Comparison of ENCODE assay signal across 8 cellular contexts in genomic region chr9:136978073-136978864, GRCh38. TPM values are rescaled to one million over a fixed set of nuclear protein-coding genes. Genes with fewer than 3 reads are reported as not detected.
DNase-seq lines count a peak whose midpoint lies in the region; ATAC-seq, FAIRE-seq and TF ChIP-seq lines count a peak whose summit lies in the region.

No MANE protein-coding gene starts in this region.

- CTCF ChIA-PET in OCI-LY7 (lab: Charles Lee; ENCODE audit: unreplicated experiment) = interaction anchor here (0.5 to 1.0 kb wide), 5 partner anchors 13 to 191 kb away, joined by 3 to 5 read pairs (median 3); no protein-coding TSS in a partner anchor

- H3K36me3 ChIP-seq in OCI-LY7 (ENCODE audit: insufficient read depth, low read length) = no peaks in the 10 kb centered on the region
- H3K36me3 ChIP-seq in neural cell (ENCODE audit: insufficient read depth, low read length) = no peaks in the 10 kb centered on the region
- no peaks in the 10 kb centered on the region for H3K36me3 ChIP-seq in subcutaneous abdominal adipose tissue (ENCODE audit: control insufficient read depth in 5 of 5, insufficient read depth in 5 of 5, low read length in 5 of 5)

- BruUV-seq in OCI-LY7 (replicated peaks; lab: Mats Ljungman, UMichigan) = no TSS peak

- no peak for TF ChIP-seq POLR2A in GM12892 (IDR thresholded peaks at IDR 0.05; ENCODE audit: low read depth, low read length)

- H3K4me3 Mint-ChIP-seq in CD14-positive monocyte = peak overlapping the region in 1 of 2 donors; percentile 70

- TF ChIP-seq EP300 in neural cell (conservative IDR thresholded peaks at IDR 0.05; ENCODE audit: poor library complexity, severe bottlenecking) = no peak

- H3K4me3 ChIP-seq in OCI-LY7 (ENCODE audit: low read depth, low read length, poor library complexity, severe bottlenecking) (no peak overlapping the region), foreskin fibroblast (ENCODE audit: low read depth in 1 of 2, low read length in 2 of 2) (peak overlapping the region; percentile 46 to 67), neural cell (ENCODE audit: low read length) (peak overlapping the region; percentile 64), subcutaneous abdominal adipose tissue (ENCODE audit: low read depth in 1 of 5, low read length in 5 of 5) (peak overlapping the region in 4 of 5 donors; percentile 30 to 67 (median 44))

- peaks cover 0 to 2% (median 0%) of the 10 kb centered on the region in 7 donors for H3K9me3 Mint-ChIP-seq in CD14-positive monocyte

- DNase-seq in GM12892 (ENCODE audit: insufficient read length) (peak; percentile 82), OCI-LY7 (ENCODE audit: low spot score) (peak; percentile 59), activated gamma-delta T cell (lab: John Stamatoyannopoulos, UW) (peak; percentile 75), foreskin fibroblast (peak; percentile 26 to 61), CD14-positive monocyte (ENCODE audit: low spot score) (no peak)

- peaks cover 19% of the 10 kb centered on the region for H3K4me1 Mint-ChIP-seq in CD14-positive monocyte

- TF ChIP-seq RAD21 in neural cell (conservative IDR thresholded peaks at IDR 0.05) = no peak

- peaks cover 20 to 59% (median 28%) of the 10 kb centered on the region in 3 donors for H3K27me3 Mint-ChIP-seq in CD14-positive monocyte (ENCODE audit: low read depth in 3 of 3)

- POLR2A ChIA-PET in OCI-LY7 (lab: Charles Lee) = interaction anchor here (1.0 kb wide), 1 partner anchor 14 kb away, joined by 7 read pairs; the partner anchor contains the start of gene PAXX

- no peaks in the 10 kb centered on the region for H3K36me3 Mint-ChIP-seq in CD14-positive monocyte

- H3K4me2 ChIP-seq in OCI-LY7 (ENCODE audit: low read length) = no peak overlapping the region
- no peak overlapping the region for H3K4me2 ChIP-seq in neural cell (ENCODE audit: low read length)

- no peak for FAIRE-seq in GM12892 (lab: Jason Lieb, UNC)

- H3K9me3 ChIP-seq in OCI-LY7 (ENCODE audit: low read length) = no peaks in the 10 kb centered on the region
- H3K9me3 ChIP-seq in neural cell (ENCODE audit: low read length) = no peaks in the 10 kb centered on the region
- no peaks in the 10 kb centered on the region for H3K9me3 ChIP-seq in subcutaneous abdominal adipose tissue (ENCODE audit: control insufficient read depth in 5 of 5, low read length in 5 of 5)

- no peak for ATAC-seq in HG02852 (IDR thresholded peaks at IDR 0.05; ENCODE audit: unreplicated experiment)

- H3K27ac ChIP-seq in OCI-LY7 (ENCODE audit: low read depth, low read length, poor library complexity, severe bottlenecking) (no peak overlapping the region), neural cell (ENCODE audit: low read length) (no peak overlapping the region), subcutaneous abdominal adipose tissue (ENCODE audit: low read depth, low read length) (no peak overlapping the region)

- no peak for TF ChIP-seq CTCF in OCI-LY7 (conservative IDR thresholded peaks at IDR 0.05; ENCODE audit: low read length)
- TF ChIP-seq CTCF in foreskin fibroblast (IDR thresholded peaks at IDR 0.05; ENCODE audit: low read depth, low read length) = no peak
- TF ChIP-seq CTCF in neural cell (IDR thresholded peaks at IDR 0.05; ENCODE audit: poor library complexity, severe bottlenecking) = peak; percentile 20
- TF ChIP-seq CTCF in CD14-positive monocyte (IDR thresholded peaks at IDR 0.05) = no peak

- H3K9ac ChIP-seq in neural cell (ENCODE audit: low read length) (peak overlapping the region; percentile 46), subcutaneous abdominal adipose tissue (ENCODE audit: low read length in 5 of 5) (peak overlapping the region in 2 of 5 donors; percentile 30 to 41)

- H3K9me2 ChIP-seq in OCI-LY7 (ENCODE audit: insufficient read depth, low read length) = no peaks in the 10 kb centered on the region
- no peaks in the 10 kb centered on the region for H3K9me2 ChIP-seq in neural cell (ENCODE audit: insufficient read depth, low read length)

- H4K20me1 ChIP-seq in OCI-LY7 (ENCODE audit: insufficient read depth, low read length) = no peaks in the 10 kb centered on the region
- no peaks in the 10 kb centered on the region for H4K20me1 ChIP-seq in neural cell (ENCODE audit: insufficient read depth)

- H3K27ac Mint-ChIP-seq in CD14-positive monocyte = no peak overlapping the region

- H3K79me2 ChIP-seq in OCI-LY7 (ENCODE audit: insufficient read depth, low read depth, low read length) (no peaks in the 10 kb centered on the region), neural cell (replicated peaks; ENCODE audit: insufficient read depth, low read length) (no peaks in the 10 kb centered on the region)

- H2AFZ ChIP-seq in OCI-LY7 (ENCODE audit: low read length) (no peak overlapping the region), neural cell (ENCODE audit: low read depth, low read length) (no peak overlapping the region)

- intact Hi-C loops in OCI-LY7 (cut with micrococcal nuclease; ENCODE audit: unreplicated experiment) (no loop called here), CD14-positive monocyte (cut with micrococcal nuclease) (no loop called here)

- H3K4me1 ChIP-seq in OCI-LY7 (ENCODE audit: insufficient read depth, low read length, poor library complexity, severe bottlenecking) (no peaks in the 10 kb centered on the region), subcutaneous abdominal adipose tissue (ENCODE audit: control insufficient read depth in 5 of 5, insufficient read depth in 5 of 5, low read length in 5 of 5) (peaks cover 0 to 65% (median 27%) of the 10 kb centered on the region in 5 donors)

- H3F3A ChIP-seq in neural cell (ENCODE audit: insufficient read depth, low read length, poor library complexity, severe bottlenecking) = no peaks in the 10 kb centered on the region

- peaks cover 12% of the 10 kb centered on the region for H3K27me3 ChIP-seq in neural cell (ENCODE audit: insufficient read depth, low read depth, low read length)
- peaks cover 0 to 18% (median under 1%) of the 10 kb centered on the region in 5 donors for H3K27me3 ChIP-seq in subcutaneous abdominal adipose tissue (ENCODE audit: control insufficient read depth in 5 of 5, insufficient read depth in 4 of 5, low read length in 5 of 5)

TF ChIP-seq in neural cell, 6 proteins besides CTCF, POLR2A, EP300 and RAD21:
- no peak for TF ChIP-seq SMC3 (conservative IDR thresholded peaks at IDR 0.05; ENCODE audit: poor library complexity)
- no peak for TF ChIP-seq REST (IDR thresholded peaks at IDR 0.05; ENCODE audit: borderline replicate concordance)
- no peak for TF ChIP-seq MXI1 (conservative IDR thresholded peaks at IDR 0.05; ENCODE audit: poor library complexity, severe bottlenecking)
- TF ChIP-seq EZH2 (IDR thresholded peaks at IDR 0.05; ENCODE audit: borderline replicate concordance, insufficient read depth, low read length, poor library complexity, severe bottlenecking) = no peak
- TF ChIP-seq POLR2AphosphoS5 (IDR thresholded peaks at IDR 0.05) = no peak
- no peak for TF ChIP-seq TAF1 (IDR thresholded peaks at IDR 0.05; ENCODE audit: low read depth)
TF ChIP-seq in neural cell: peak in this region for 0.

RNA-seq across cellular contexts. Expression of gene PTGDS, which starts 1.0 kb away (rescaled TPM):
- polyA plus RNA-seq in GM12892 (2012; ENCODE audit: missing spikeins) = not detected
- not detected in 2 replicates for total RNA-seq in OCI-LY7 (2014; rRNA removed; shearing (Covaris generic))
- not detected in 2 replicates for total RNA-seq in OCI-LY7 (2022)
- polyA plus RNA-seq in neural cell = 2.0 TPM in 1 of 2 replicates, not detected in the other
- polyA minus RNA-seq in neural cell = not detected in 2 replicates
- under 1 TPM in 1 of 2 donors, not detected in 1; 0.34 TPM for polyA plus RNA-seq in CD14-positive monocyte

RNA-seq across cellular contexts. Expression of gene LCNL1, which starts 4.5 kb away (rescaled TPM):
- not detected for polyA plus RNA-seq in GM12892 (2012; ENCODE audit: missing spikeins)
- not detected in 2 replicates for total RNA-seq in OCI-LY7 (2014; rRNA removed; shearing (Covaris generic))
- total RNA-seq in OCI-LY7 (2022) = not detected in 2 replicates
- polyA plus RNA-seq in neural cell = 0.76 TPM in 1 of 2 replicates, not detected in the other
- not detected in 2 replicates for polyA minus RNA-seq in neural cell
- not detected for polyA plus RNA-seq in CD14-positive monocyte

RNA-seq across cellular contexts. Expression of gene PAXX, which starts 14.0 kb away (rescaled TPM):
- 12.8 TPM for polyA plus RNA-seq in GM12892 (2012; ENCODE audit: missing spikeins)
- total RNA-seq in OCI-LY7 (2014; rRNA removed; shearing (Covaris generic)) = 63.5 and 66.5 TPM in 2 replicates
- 45.7 and 46.3 TPM in 2 replicates for total RNA-seq in OCI-LY7 (2022)
- polyA plus RNA-seq in neural cell (276 and 346 TPM in 2 replicates), CD14-positive monocyte (10 to 100 TPM; 35.3 to 40.7 TPM)
- 30.4 and 35.3 TPM in 2 replicates for polyA minus RNA-seq in neural cell

RNA-seq across cellular contexts. Expression of gene CLIC3, which starts 18.1 kb away (rescaled TPM):
- polyA plus RNA-seq in GM12892 (2012; ENCODE audit: missing spikeins) = not detected
- total RNA-seq in OCI-LY7 (2014; rRNA removed; shearing (Covaris generic)) = not detected in 2 replicates
- not detected in 2 replicates for total RNA-seq in OCI-LY7 (2022)
- polyA plus RNA-seq in neural cell = not detected in 2 replicates
- not detected in 2 replicates for polyA minus RNA-seq in neural cell
- polyA plus RNA-seq in CD14-positive monocyte = under 1 TPM in 1 of 2 donors, not detected in 1; 0.51 TPM

RNA-seq across cellular contexts. Expression of gene LCN12, which starts 26.2 kb away (rescaled TPM):
- 0.87 TPM for polyA plus RNA-seq in GM12892 (2012; ENCODE audit: missing spikeins)
- total RNA-seq in OCI-LY7 (2014; rRNA removed; shearing (Covaris generic)) = 0.95 and 6.5 TPM in 2 replicates
- total RNA-seq in OCI-LY7 (2022) = 3.5 and 3.7 TPM in 2 replicates
- polyA plus RNA-seq in neural cell = 2.9 TPM in 1 of 2 replicates, not detected in the other
- polyA minus RNA-seq in neural cell = not detected in 2 replicates
- polyA plus RNA-seq in CD14-positive monocyte = not detected
